In the genomic region with DNA sequence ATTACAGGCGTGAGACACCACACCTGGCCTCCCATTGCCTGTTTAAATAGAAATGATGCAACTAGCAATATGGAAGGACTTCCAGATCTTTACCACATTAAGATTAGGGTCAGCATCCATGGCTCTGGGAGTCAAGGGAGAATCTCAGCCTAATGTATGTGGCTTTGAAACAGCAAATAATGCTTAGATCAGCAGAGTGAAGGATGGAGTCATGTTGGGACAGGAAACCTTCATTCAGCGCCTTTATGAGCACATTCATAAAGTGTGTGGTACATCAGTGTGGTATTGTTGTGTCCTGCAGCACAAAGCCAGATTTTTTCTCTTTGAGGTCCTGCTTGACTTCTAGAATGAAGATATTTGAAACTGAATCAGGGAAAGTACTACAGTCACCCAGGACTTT, we compare ENCODE assay signal across 1 cellular context.
TF ChIP-seq lines count a peak whose summit lies in the region.

No MANE protein-coding gene starts in this region.

TF ChIP-seq in HEK293, 187 proteins besides CTCF, POLR2A, EP300 and RAD21 (continued from another document):
- TF ChIP-seq, protein P1, sequence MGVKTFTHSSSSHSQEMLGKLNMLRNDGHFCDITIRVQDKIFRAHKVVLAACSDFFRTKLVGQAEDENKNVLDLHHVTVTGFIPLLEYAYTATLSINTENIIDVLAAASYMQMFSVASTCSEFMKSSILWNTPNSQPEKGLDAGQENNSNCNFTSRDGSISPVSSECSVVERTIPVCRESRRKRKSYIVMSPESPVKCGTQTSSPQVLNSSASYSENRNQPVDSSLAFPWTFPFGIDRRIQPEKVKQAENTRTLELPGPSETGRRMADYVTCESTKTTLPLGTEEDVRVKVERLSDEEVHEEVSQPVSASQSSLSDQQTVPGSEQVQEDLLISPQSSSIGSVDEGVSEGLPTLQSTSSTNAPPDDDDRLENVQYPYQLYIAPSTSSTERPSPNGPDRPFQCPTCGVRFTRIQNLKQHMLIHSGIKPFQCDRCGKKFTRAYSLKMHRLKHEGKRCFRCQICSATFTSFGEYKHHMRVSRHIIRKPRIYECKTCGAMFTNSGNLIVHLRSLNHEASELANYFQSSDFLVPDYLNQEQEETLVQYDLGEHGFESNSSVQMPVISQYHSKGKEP (tag by site-specific recombination; IDR thresholded peaks at IDR 0.05), result 0 out of 2 replicates have a peak, but pooled peaks have one; percentile 23
- TF ChIP-seq ZBTB17 (tag by site-specific recombination; IDR thresholded peaks at IDR 0.05) (0 out of 2 replicates have a peak, but pooled peaks have one; percentile 22), ZNF624 (tag by site-specific recombination; IDR thresholded peaks at IDR 0.05) (no peak), ZNF660 (tag by site-specific recombination; IDR thresholded peaks at IDR 0.05) (no peak), ZNF544 (tag by site-specific recombination; IDR thresholded peaks at IDR 0.05) (no peak), ZNF2 (tag by site-specific recombination; IDR thresholded peaks at IDR 0.05) (no peak), GFI1B (tag by site-specific recombination; IDR thresholded peaks at IDR 0.05) (peak; percentile 15; the same call in 1 of the 2 replicates), ZNF560 (tag by site-specific recombination; IDR thresholded peaks at IDR 0.05; ENCODE audit: borderline replicate concordance) (no peak)
- TF ChIP-seq, protein P2, sequence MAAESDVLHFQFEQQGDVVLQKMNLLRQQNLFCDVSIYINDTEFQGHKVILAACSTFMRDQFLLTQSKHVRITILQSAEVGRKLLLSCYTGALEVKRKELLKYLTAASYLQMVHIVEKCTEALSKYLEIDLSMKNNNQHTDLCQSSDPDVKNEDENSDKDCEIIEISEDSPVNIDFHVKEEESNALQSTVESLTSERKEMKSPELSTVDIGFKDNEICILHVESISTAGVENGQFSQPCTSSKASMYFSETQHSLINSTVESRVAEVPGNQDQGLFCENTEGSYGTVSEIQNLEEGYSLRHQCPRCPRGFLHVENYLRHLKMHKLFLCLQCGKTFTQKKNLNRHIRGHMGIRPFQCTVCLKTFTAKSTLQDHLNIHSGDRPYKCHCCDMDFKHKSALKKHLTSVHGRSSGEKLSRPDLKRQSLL (tag by site-specific recombination; IDR thresholded peaks at IDR 0.05), result no peak
- TF ChIP-seq, protein P3, sequence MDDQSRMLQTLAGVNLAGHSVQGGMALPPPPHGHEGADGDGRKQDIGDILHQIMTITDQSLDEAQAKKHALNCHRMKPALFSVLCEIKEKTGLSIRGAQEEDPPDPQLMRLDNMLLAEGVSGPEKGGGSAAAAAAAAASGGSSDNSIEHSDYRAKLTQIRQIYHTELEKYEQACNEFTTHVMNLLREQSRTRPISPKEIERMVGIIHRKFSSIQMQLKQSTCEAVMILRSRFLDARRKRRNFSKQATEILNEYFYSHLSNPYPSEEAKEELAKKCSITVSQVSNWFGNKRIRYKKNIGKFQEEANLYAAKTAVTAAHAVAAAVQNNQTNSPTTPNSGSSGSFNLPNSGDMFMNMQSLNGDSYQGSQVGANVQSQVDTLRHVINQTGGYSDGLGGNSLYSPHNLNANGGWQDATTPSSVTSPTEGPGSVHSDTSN (CRISPR knock-in tag; IDR thresholded peaks at IDR 0.05), result no peak
- TF ChIP-seq, protein P4, sequence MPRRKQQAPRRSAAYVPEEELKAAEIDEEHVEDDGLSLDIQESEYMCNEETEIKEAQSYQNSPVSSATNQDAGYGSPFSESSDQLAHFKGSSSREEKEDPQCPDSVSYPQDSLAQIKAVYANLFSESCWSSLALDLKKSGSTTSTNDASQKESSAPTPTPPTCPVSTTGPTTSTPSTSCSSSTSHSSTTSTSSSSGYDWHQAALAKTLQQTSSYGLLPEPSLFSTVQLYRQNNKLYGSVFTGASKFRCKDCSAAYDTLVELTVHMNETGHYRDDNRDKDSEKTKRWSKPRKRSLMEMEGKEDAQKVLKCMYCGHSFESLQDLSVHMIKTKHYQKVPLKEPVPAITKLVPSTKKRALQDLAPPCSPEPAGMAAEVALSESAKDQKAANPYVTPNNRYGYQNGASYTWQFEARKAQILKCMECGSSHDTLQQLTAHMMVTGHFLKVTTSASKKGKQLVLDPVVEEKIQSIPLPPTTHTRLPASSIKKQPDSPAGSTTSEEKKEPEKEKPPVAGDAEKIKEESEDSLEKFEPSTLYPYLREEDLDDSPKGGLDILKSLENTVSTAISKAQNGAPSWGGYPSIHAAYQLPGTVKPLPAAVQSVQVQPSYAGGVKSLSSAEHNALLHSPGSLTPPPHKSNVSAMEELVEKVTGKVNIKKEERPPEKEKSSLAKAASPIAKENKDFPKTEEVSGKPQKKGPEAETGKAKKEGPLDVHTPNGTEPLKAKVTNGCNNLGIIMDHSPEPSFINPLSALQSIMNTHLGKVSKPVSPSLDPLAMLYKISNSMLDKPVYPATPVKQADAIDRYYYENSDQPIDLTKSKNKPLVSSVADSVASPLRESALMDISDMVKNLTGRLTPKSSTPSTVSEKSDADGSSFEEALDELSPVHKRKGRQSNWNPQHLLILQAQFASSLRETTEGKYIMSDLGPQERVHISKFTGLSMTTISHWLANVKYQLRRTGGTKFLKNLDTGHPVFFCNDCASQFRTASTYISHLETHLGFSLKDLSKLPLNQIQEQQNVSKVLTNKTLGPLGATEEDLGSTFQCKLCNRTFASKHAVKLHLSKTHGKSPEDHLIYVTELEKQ (tag by site-specific recombination; IDR thresholded peaks at IDR 0.05; ENCODE audit: borderline replicate concordance), result no peak
